ENCODE assay signal across 8 cellular contexts in the genomic region with DNA sequence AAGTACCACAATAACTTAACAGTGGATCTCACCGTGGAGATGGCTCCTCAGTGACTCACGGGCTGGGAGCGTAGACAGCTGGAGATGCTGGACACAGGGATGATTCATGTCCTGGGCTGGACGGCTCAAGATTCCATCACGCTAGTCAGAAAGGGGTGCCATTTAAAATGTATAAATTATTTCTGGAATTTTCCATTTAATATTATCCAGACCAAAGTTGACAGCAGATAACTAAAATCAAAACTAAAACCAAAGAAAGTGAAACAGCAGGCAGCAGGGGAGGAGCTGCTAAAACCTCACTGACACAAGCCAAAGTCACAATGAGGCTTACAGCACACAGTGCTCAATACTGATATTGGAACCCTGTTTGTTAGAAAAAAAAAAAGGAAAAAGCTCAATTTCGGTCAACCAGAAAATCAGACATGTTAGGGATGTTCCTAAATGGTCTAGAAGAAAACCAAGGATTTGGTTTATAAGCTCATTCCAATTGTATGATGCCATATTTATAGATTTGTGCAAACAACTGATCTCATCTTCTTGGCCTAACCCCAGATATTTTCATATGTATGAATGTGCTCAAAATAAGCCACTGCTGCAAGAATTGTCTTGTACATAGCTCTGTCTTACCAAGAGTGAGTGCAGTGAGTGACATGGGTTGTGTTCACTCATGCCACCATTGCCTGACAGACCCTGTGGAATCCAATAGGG.
DNase-seq lines count a peak whose midpoint lies in the region; ATAC-seq lines count a peak whose summit lies in the region.

No MANE protein-coding gene starts in this region.

- ATAC-seq in HG02973 (IDR thresholded peaks at IDR 0.05; ENCODE audit: unreplicated experiment): peak; percentile 86
- peak; percentile 54 for ATAC-seq in T-helper 17 cell

- peaks cover 12% of the 10 kb centered on the region for H3K27me3 Mint-ChIP-seq in T-helper 17 cell

- DNase-seq in stimulated activated CD4-positive, alpha-beta T cell treated with anti-CD3 and anti-CD28 coated beads, Interleukin-15, amount 100 ng/mL, for 24 hours: peak; percentile 26
- no peak for DNase-seq in stimulated activated CD4-positive, alpha-beta T cell treated with anti-CD3 and anti-CD28 coated beads, Interleukin-2, amount 100 ng/mL, for 24 hours
- DNase-seq in T-helper 17 cell (no peak), foreskin melanocyte (peak; percentile 46), smooth muscle cell of the brain vasculature (ENCODE audit: low read depth, low spot score) (peak; percentile 67), NCI-H1930 (lab: John Stamatoyannopoulos, UW) (no peak), KG1 (lab: John Stamatoyannopoulos, UW) (no peak)

- H3K36me3 Mint-ChIP-seq in T-helper 17 cell (ENCODE audit: low read depth): no peaks in the 10 kb centered on the region

- no peaks in the 10 kb centered on the region for H3K9me3 ChIP-seq in T-helper 17 cell (ENCODE audit: control insufficient read depth, low read length, poor library complexity, severe bottlenecking)

- peak overlapping the region; percentile 92 for H3K27ac Mint-ChIP-seq in T-helper 17 cell

- H3K4me3 Mint-ChIP-seq in T-helper 17 cell: peak overlapping the region; percentile 81

- peaks cover 8% of the 10 kb centered on the region for H3K4me1 Mint-ChIP-seq in T-helper 17 cell

Comparison
In these comparisons a context has a peak if more than half of its experiments do, and no peak if none do; other contexts are left out.
1. DNase-seq: peak in stimulated activated CD4-positive, alpha-beta T cell treated with anti-CD3 and anti-CD28 coated beads, Interleukin-15, amount 100 ng/mL, for 24 hours (single experiment), foreskin melanocyte (single experiment) and smooth muscle cell of the brain vasculature (single experiment); none in stimulated activated CD4-positive, alpha-beta T cell treated with anti-CD3 and anti-CD28 coated beads, Interleukin-2, amount 100 ng/mL, for 24 hours (0 of 2), T-helper 17 cell (0 of 3), NCI-H1930 (0 of 2) and KG1 (single experiment).